Comparison of ENCODE assay signal across 27 cellular contexts in the genomic region with DNA sequence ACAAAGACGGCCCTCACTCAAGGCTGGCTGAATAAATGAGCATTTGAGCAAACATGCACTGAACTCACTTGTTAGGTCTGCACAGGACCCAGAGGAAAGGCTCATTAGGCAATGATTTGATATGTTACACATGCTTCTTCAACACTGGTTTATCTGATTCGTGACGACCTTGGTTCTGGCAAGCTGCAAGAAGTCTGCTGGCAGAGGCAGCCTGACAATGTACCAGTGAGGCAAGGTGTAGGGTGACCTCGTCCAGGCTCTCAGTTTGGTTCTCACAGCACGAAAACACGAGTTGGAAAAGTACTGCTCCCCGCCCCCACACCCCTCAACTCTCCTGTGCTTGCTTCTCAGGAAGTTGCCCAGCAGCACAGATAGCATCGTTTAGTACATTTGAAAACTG.
A peak's percentile ranks its signal among the peaks of the same experiment; 100 is the strongest.
DNase-seq lines count a peak whose midpoint lies in the region; ATAC-seq, FAIRE-seq and TF ChIP-seq lines count a peak whose summit lies in the region.
"Had no signal": no experiment of that assay in that cellular context is flagged by ENCODE, and none has a peak within 500 bp of the region (broad histone marks: within the 10 kb centered on the region; RNA-seq: fewer than 3 reads in every experiment).

No MANE protein-coding gene starts in this region.

- no peaks in the 10 kb centered on the region for H3K9me3 ChIP-seq in tibial artery
- H3K9me3 ChIP-seq: MG63 had no signal

- H3K27me3 Mint-ChIP-seq in activated T-helper 2 cell treated with anti-CD3 and anti-CD28 coated beads, Interferon-gamma antibody, Interleukin-2, Interleukin-4, amounts not matched to agents 10 μg/mL and 5 μg/mL and 100 μg/mL, durations not matched to agents 14 hours and 24 hours and 36 hours (ENCODE audit: low read depth), result no peaks in the 10 kb centered on the region
- H3K27me3 Mint-ChIP-seq: B cell had no signal

- H3K36me3 Mint-ChIP-seq in activated T-helper 2 cell treated with anti-CD3 and anti-CD28 coated beads, Interferon-gamma antibody, Interleukin-2, Interleukin-4, amounts not matched to agents 10 μg/mL and 5 μg/mL and 100 μg/mL, durations not matched to agents 14 hours and 24 hours and 36 hours (ENCODE audit: low read depth), result no peaks in the 10 kb centered on the region

- DNase-seq in G401 (ENCODE audit: low spot score) (peak; percentile 31), bronchial epithelial cell (ENCODE audit: low read depth) (no peak), left cardiac atrium (no peak), pons (ENCODE audit: low spot score) (peak; percentile 31), tibial artery (no peak)
- no peak for DNase-seq in activated T-helper 2 cell treated with anti-CD3 and anti-CD28 coated beads, Interferon-gamma antibody, Interleukin-2, Interleukin-4, amounts not matched to agents 10 μg/mL and 5 μg/mL and 100 μg/mL, durations not matched to agents 14 hours and 24 hours and 36 hours (ENCODE audit: low spot score)
- DNase-seq: CD8-positive, alpha-beta memory T cell; DMS 273 treated with DMSO at 0.1 percent for 48 hours; DMS79; EL; GF-D8; MG63; NCI-H1105 treated with DMSO at 0.1 percent for 48 hours; NCI-H146; NCI-H1930; NCI-H2107; NCI-H446; NCI-H524 treated with DMSO at 0.1 percent for 48 hours; NCI-H82; RPMI8226; SHP77 treated with DMSO at 0.1 percent for 48 hours had no signal

- H3K9me3 Mint-ChIP-seq in activated T-helper 2 cell treated with anti-CD3 and anti-CD28 coated beads, Interferon-gamma antibody, Interleukin-2, Interleukin-4, amounts not matched to agents 10 μg/mL and 5 μg/mL and 100 μg/mL, durations not matched to agents 14 hours and 24 hours and 36 hours, result no peaks in the 10 kb centered on the region
- H3K9me3 Mint-ChIP-seq: CD8-positive, alpha-beta memory T cell had no signal

- H3K27me3 ChIP-seq in bronchial epithelial cell (ENCODE audit: control insufficient read depth, insufficient read depth, low read length) (no peaks in the 10 kb centered on the region), tibial artery (no peaks in the 10 kb centered on the region)
- H3K27me3 ChIP-seq: MG63 had no signal

- H3K27ac Mint-ChIP-seq in activated T-helper 2 cell treated with anti-CD3 and anti-CD28 coated beads, Interferon-gamma antibody, Interleukin-2, Interleukin-4, amounts not matched to agents 10 μg/mL and 5 μg/mL and 100 μg/mL, durations not matched to agents 14 hours and 24 hours and 36 hours, result no peak overlapping the region
- H3K27ac Mint-ChIP-seq: B cell, CD14-positive monocyte had no signal

- H3K4me3 Mint-ChIP-seq in activated T-helper 2 cell treated with anti-CD3 and anti-CD28 coated beads, Interferon-gamma antibody, Interleukin-2, Interleukin-4, amounts not matched to agents 10 μg/mL and 5 μg/mL and 100 μg/mL, durations not matched to agents 14 hours and 24 hours and 36 hours (ENCODE audit: low read depth), result no peak overlapping the region
- H3K4me3 Mint-ChIP-seq: B cell; CD14-positive monocyte; CD8-positive, alpha-beta memory T cell had no signal

- no peak overlapping the region for H3K27ac ChIP-seq in tibial artery

- no peak for TF ChIP-seq CTCF in bronchial epithelial cell (IDR thresholded peaks at IDR 0.05; ENCODE audit: insufficient read depth, low read length, severe bottlenecking)
- no peak for TF ChIP-seq CTCF in tibial artery (IDR thresholded peaks at IDR 0.05)

- ATAC-seq in left cardiac atrium (peak; percentile 32 to 76), GM18498 (IDR thresholded peaks at IDR 0.05; ENCODE audit: unreplicated experiment) (no peak)
- ATAC-seq: HCT116 had no signal

- H3K4me3 ChIP-seq in bronchial epithelial cell (ENCODE audit: low read depth, low read length) (no peak overlapping the region), tibial artery (no peak overlapping the region)
- H3K4me3 ChIP-seq: MG63 had no signal

- H3K36me3 ChIP-seq in bronchial epithelial cell (ENCODE audit: control insufficient read depth, insufficient read depth, low read length) (no peaks in the 10 kb centered on the region), tibial artery (no peaks in the 10 kb centered on the region)
- H3K36me3 ChIP-seq: MG63 had no signal

- peaks cover 2% of the 10 kb centered on the region for H3K4me1 Mint-ChIP-seq in activated T-helper 2 cell treated with anti-CD3 and anti-CD28 coated beads, Interferon-gamma antibody, Interleukin-2, Interleukin-4, amounts not matched to agents 10 μg/mL and 5 μg/mL and 100 μg/mL, durations not matched to agents 14 hours and 24 hours and 36 hours (ENCODE audit: low read depth)
- H3K4me1 Mint-ChIP-seq: B cell; CD8-positive, alpha-beta memory T cell had no signal

- no peaks in the 10 kb centered on the region for H3K4me1 ChIP-seq in tibial artery

- intact Hi-C loops in left cardiac atrium (cut with DNase I) (no loop called here), tibial artery (cut with DNase I; ENCODE audit: low total_unique reads) (no loop called here)
- intact Hi-C loops in activated T-helper 2 cell treated with anti-CD3 and anti-CD28 coated beads, Interferon-gamma antibody, Interleukin-2, Interleukin-4, amounts not matched to agents 10 μg/mL and 5 μg/mL and 100 μg/mL, durations not matched to agents 14 hours and 24 hours and 36 hours (cut with micrococcal nuclease), result no loop called here

- in situ Hi-C loops in G401 (cut with HindIII; ENCODE audit: low sequenced_read_pairs), result no loop called here

- peak; percentile 89 for FAIRE-seq in bronchial epithelial cell (lab: Jason Lieb, UNC)
- FAIRE-seq: GM12891, GM19239 had no signal

Comparison
In these comparisons a context has a peak if more than half of its experiments do, and no peak if none do; other contexts are left out.
1. DNase-seq: peak in G401 (single experiment) and pons (single experiment); none in bronchial epithelial cell (single experiment), left cardiac atrium (single experiment), tibial artery (0 of 2) and activated T-helper 2 cell treated with anti-CD3 and anti-CD28 coated beads, Interferon-gamma antibody, Interleukin-2, Interleukin-4, amounts not matched to agents 10 μg/mL and 5 μg/mL and 100 μg/mL, durations not matched to agents 14 hours and 24 hours and 36 hours (single experiment).